6 cellular contexts compared by ENCODE assay signal in the genomic region with DNA sequence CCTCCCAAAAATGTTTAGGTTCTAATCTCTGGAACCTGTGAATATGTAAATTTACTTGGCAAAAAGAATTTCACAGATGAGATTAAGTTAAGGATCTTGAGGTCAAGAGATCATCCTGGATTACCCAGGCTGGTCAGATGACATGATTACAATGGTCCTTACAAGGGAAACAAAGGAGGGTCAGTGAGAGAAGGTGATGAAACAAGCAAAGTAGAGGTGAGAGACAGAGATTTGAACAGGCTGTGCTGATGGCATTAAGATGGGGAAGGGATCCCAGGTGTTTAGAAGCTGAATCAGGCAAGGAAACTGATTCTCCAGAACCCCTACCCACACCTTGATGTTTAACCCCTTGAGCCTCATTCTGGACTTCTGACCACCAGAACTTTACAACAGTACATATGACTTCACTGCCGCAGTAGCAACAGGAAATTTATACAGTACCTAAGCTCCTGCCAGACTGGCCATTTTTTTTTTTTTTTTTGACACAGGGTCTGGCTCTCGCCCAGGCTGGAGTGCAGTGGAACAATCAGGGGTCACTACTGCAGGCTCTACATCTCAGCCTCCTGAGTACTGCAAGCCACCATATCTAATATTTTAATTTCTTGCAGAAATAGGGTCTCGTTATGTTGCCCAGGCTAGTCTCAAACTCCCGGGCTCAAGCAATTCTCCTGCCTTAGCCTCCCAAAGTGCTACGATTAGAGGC. TPM values are rescaled to one million over a fixed set of nuclear protein-coding genes. Genes with fewer than 3 reads are reported as not detected.
DNase-seq lines count a peak whose midpoint lies in the region; TF ChIP-seq lines count a peak whose summit lies in the region.
"Not testable (repeated sequence)": the region's sequence is repeated elsewhere in the genome, so short reads cannot be mapped to it uniquely, and the experiment has no call there.

No MANE protein-coding gene starts in this region.

- not testable (repeated sequence) for H3K27me3 ChIP-seq in endodermal cell (ENCODE audit: control insufficient read depth, insufficient read depth, low read length, poor library complexity, severe bottlenecking); mesendoderm (ENCODE audit: insufficient read depth, low read length, poor library complexity); neural progenitor cell

- H3K4me3 Mint-ChIP-seq in T-helper 2 cell treated with Interferon-gamma antibody and Interleukin-4, amounts not matched to agents 5 μg/mL and 100 μg/mL, for 36 hours; endodermal cell; neural progenitor cell: not testable (repeated sequence)

- H3K36me3 Mint-ChIP-seq in T-helper 2 cell treated with Interferon-gamma antibody and Interleukin-4, amounts not matched to agents 5 μg/mL and 100 μg/mL, for 36 hours (ENCODE audit: low read depth), result peaks cover 21% of the 10 kb centered on the region
- H3K36me3 Mint-ChIP-seq in endodermal cell (ENCODE audit: low read depth) (peaks cover 32% of the 10 kb centered on the region), neural progenitor cell (peaks cover 23% of the 10 kb centered on the region)

- not testable (repeated sequence) for H3K4me2 ChIP-seq in mesendoderm (ENCODE audit: low read length); neural progenitor cell

- H3K27ac ChIP-seq in endodermal cell (ENCODE audit: low read depth, low read length); mesendoderm (ENCODE audit: low read depth, low read length); neural progenitor cell: not testable (repeated sequence)

- H3K56ac ChIP-seq in mesendoderm (ENCODE audit: low read length), result not testable (repeated sequence)

- not testable (repeated sequence) for H2BK120ac ChIP-seq in mesendoderm (ENCODE audit: low read depth, low read length)

- not testable (repeated sequence) for H3K9ac ChIP-seq in endodermal cell (ENCODE audit: extremely low read depth, low read length, poor library complexity, severe bottlenecking); mesendoderm (ENCODE audit: low read length); neural progenitor cell

- H3K27me3 Mint-ChIP-seq in T-helper 2 cell treated with Interferon-gamma antibody and Interleukin-4, amounts not matched to agents 5 μg/mL and 100 μg/mL, for 36 hours (ENCODE audit: low read depth); endodermal cell (ENCODE audit: insufficient read depth); neural progenitor cell (ENCODE audit: insufficient read depth, low read depth): not testable (repeated sequence)

- H3K9me3 Mint-ChIP-seq in T-helper 2 cell treated with Interferon-gamma antibody and Interleukin-4, amounts not matched to agents 5 μg/mL and 100 μg/mL, for 36 hours; endodermal cell; neural progenitor cell: not testable (repeated sequence)

- not testable (repeated sequence) for DNase-seq in T-helper 2 cell treated with Interferon-gamma antibody and Interleukin-4, amounts not matched to agents 5 μg/mL and 100 μg/mL, for 36 hours (ENCODE audit: low spot score)
- DNase-seq in dermis blood vessel endothelial cell (peak; percentile 29), endodermal cell (peak; percentile 76), fibroblast of pulmonary artery (ENCODE audit: low read depth) (peak; percentile 3), mesendoderm (peak; percentile 79), neural progenitor cell (ENCODE audit: low spot score) (peak; percentile 26)

- not testable (repeated sequence) for H4K5ac ChIP-seq in mesendoderm (ENCODE audit: low read length)

- H3F3A ChIP-seq in neural progenitor cell (ENCODE audit: low read depth), result not testable (repeated sequence)

- not testable (repeated sequence) for H3K79me2 ChIP-seq in mesendoderm (ENCODE audit: control insufficient read depth, insufficient read depth, low read length)
- H3K79me2 ChIP-seq in neural progenitor cell (ENCODE audit: low read depth), result peaks cover 34% of the 10 kb centered on the region

- H2BK15ac ChIP-seq in mesendoderm (replicated peaks; ENCODE audit: low read depth), result not testable (repeated sequence)

- not testable (repeated sequence) for H2AK5ac ChIP-seq in mesendoderm (ENCODE audit: low read length)

- not testable (repeated sequence) for H4K8ac ChIP-seq in mesendoderm (ENCODE audit: low read depth, low read length)

- H3K23ac ChIP-seq in mesendoderm (ENCODE audit: low read length), result not testable (repeated sequence)

- H3K18ac ChIP-seq in mesendoderm (ENCODE audit: low read length), result not testable (repeated sequence)

- not testable (repeated sequence) for H3K9me3 ChIP-seq in endodermal cell (ENCODE audit: control insufficient read depth, low read length); neural progenitor cell (ENCODE audit: low read depth)

- not testable (repeated sequence) for H2BK5ac ChIP-seq in mesendoderm (ENCODE audit: low read length)

- not testable (repeated sequence) for H3K4me3 ChIP-seq in endodermal cell (ENCODE audit: low read length); fibroblast of pulmonary artery (replicated peaks; ENCODE audit: low read depth, low read length); mesendoderm (ENCODE audit: low read length); neural progenitor cell

- not testable (repeated sequence) for H2AFZ ChIP-seq in neural progenitor cell (replicated peaks)

- not testable (repeated sequence) for H3K36me3 ChIP-seq in endodermal cell (ENCODE audit: control insufficient read depth, insufficient read depth, low read length); mesendoderm (ENCODE audit: control insufficient read depth, insufficient read depth, low read length); neural progenitor cell

- not testable (repeated sequence) for TF ChIP-seq CTCF in endodermal cell (conservative IDR thresholded peaks at IDR 0.05); fibroblast of pulmonary artery (IDR thresholded peaks at IDR 0.05; ENCODE audit: low read length, missing control alignments); neural progenitor cell (IDR thresholded peaks at IDR 0.05)

- 73% methylated on average over 4 of the region's 5 CpGs; no CpG with 5 or more reads in 1 of the 2 experiments for WGBS in endodermal cell (ENCODE audit: insufficient coverage in 1 of 2, insufficient read length in 1 of 2), 2 experiments
- no CpG with 5 or more reads among the region's 5 CpGs for WGBS in mesendoderm (ENCODE audit: extremely low coverage, insufficient coverage, low lambda C conversion rate)

- H3K4me1 Mint-ChIP-seq in T-helper 2 cell treated with Interferon-gamma antibody and Interleukin-4, amounts not matched to agents 5 μg/mL and 100 μg/mL, for 36 hours (ENCODE audit: low read depth), result peaks cover 12% of the 10 kb centered on the region
- H3K4me1 Mint-ChIP-seq in endodermal cell, result peaks cover 28% of the 10 kb centered on the region
- not testable (repeated sequence) for H3K4me1 Mint-ChIP-seq in neural progenitor cell

- not testable (repeated sequence) for H3K79me1 ChIP-seq in mesendoderm (ENCODE audit: low read length)

- H3K27ac Mint-ChIP-seq in T-helper 2 cell treated with Interferon-gamma antibody and Interleukin-4, amounts not matched to agents 5 μg/mL and 100 μg/mL, for 36 hours, result peak overlapping the region; percentile 27
- peak overlapping the region; percentile 88 for H3K27ac Mint-ChIP-seq in endodermal cell
- not testable (repeated sequence) for H3K27ac Mint-ChIP-seq in neural progenitor cell

- H3K4me1 ChIP-seq in endodermal cell (ENCODE audit: control insufficient read depth, insufficient read depth, low read length); mesendoderm (ENCODE audit: control insufficient read depth, low read depth, low read length); neural progenitor cell: not testable (repeated sequence)

- not testable (repeated sequence) for H4K20me1 ChIP-seq in neural progenitor cell (ENCODE audit: low read depth)

- H3K4ac ChIP-seq in mesendoderm (ENCODE audit: low read depth, low read length), result not testable (repeated sequence)

RNA-seq across cellular contexts. Expression of a gene that starts 4.7 kb away (rescaled TPM):
- 21.6 and 48.0 TPM in 2 replicates for total RNA-seq in dermis blood vessel endothelial cell
- 10 to 100 TPM; 30.7 to 73.2 TPM for total RNA-seq in endodermal cell
- 13.3 TPM for polyA plus RNA-seq in endodermal cell (2013, experiment 1 of 2)
- 15.6 TPM for polyA plus RNA-seq in endodermal cell (2013, experiment 2 of 2)
- 3.2 TPM for polyA plus RNA-seq in mesendoderm (2013, experiment 1 of 2)
- 3.7 TPM for polyA plus RNA-seq in mesendoderm (2013, experiment 2 of 2)
- 25.4 and 36.0 TPM in 2 replicates for total RNA-seq in neural progenitor cell (ENCODE audit: low replicate concordance)
